In genomic region chr6:129488313-129488712, GRCh38 we compare ENCODE assay signal across 13 cellular contexts.
DNase-seq lines count a peak whose midpoint lies in the region; ATAC-seq and TF ChIP-seq lines count a peak whose summit lies in the region.
"Had no signal": no experiment of that assay in that cellular context is flagged by ENCODE, and none has a peak within 500 bp of the region (broad histone marks: within the 10 kb centered on the region; RNA-seq: fewer than 3 reads in every experiment).

No MANE protein-coding gene starts in this region.

- H3K36me3 Mint-ChIP-seq in activated CD8-positive, alpha-beta T cell treated with anti-CD3 and anti-CD28 coated beads for 36 hours (ENCODE audit: low read depth): peaks cover 12% of the 10 kb centered on the region
- H3K36me3 Mint-ChIP-seq in activated CD8-positive, alpha-beta T cell treated with anti-CD3 and anti-CD28 coated beads, Interleukin-2, amount 10 ng/mL, durations not matched to agents 7 days and 5 days (ENCODE audit: low read depth): peaks cover 5% of the 10 kb centered on the region
- peaks cover 15% of the 10 kb centered on the region; the same call in 1 of the 2 replicates for H3K36me3 Mint-ChIP-seq in HFFc6 (ENCODE audit: low read depth)
- H3K36me3 Mint-ChIP-seq in activated naive CD8-positive, alpha-beta T cell treated with anti-CD3 and anti-CD28 coated beads, Interleukin-2, amount 50 U/mL, for 24 hours (ENCODE audit: low read depth): peaks cover 10% of the 10 kb centered on the region
- no peaks in the 10 kb centered on the region for H3K36me3 Mint-ChIP-seq in osteocyte (ENCODE audit: unreplicated experiment)

- H3K4me1 Mint-ChIP-seq in activated CD8-positive, alpha-beta T cell treated with anti-CD3 and anti-CD28 coated beads for 36 hours (ENCODE audit: low read depth): peaks cover 52% of the 10 kb centered on the region
- H3K4me1 Mint-ChIP-seq in activated CD8-positive, alpha-beta T cell treated with anti-CD3 and anti-CD28 coated beads, Interleukin-2, amount 10 ng/mL, durations not matched to agents 7 days and 5 days (ENCODE audit: low read depth): peaks cover 43% of the 10 kb centered on the region
- H3K4me1 Mint-ChIP-seq in HFFc6 (ENCODE audit: low read depth) (peaks cover 56% of the 10 kb centered on the region), osteocyte (ENCODE audit: unreplicated experiment) (peaks cover 37% of the 10 kb centered on the region)
- peaks cover 69% of the 10 kb centered on the region for H3K4me1 Mint-ChIP-seq in activated naive CD8-positive, alpha-beta T cell treated with anti-CD3 and anti-CD28 coated beads, Interleukin-2, amount 50 U/mL, for 24 hours

- no peaks in the 10 kb centered on the region for H3K27me3 Mint-ChIP-seq in activated CD8-positive, alpha-beta T cell treated with anti-CD3 and anti-CD28 coated beads for 36 hours
- no peaks in the 10 kb centered on the region for H3K27me3 Mint-ChIP-seq in activated CD8-positive, alpha-beta T cell treated with anti-CD3 and anti-CD28 coated beads, Interleukin-2, amount 10 ng/mL, durations not matched to agents 7 days and 5 days (ENCODE audit: low read depth)
- H3K27me3 Mint-ChIP-seq in HFFc6 (ENCODE audit: insufficient read depth) (peaks cover 6% of the 10 kb centered on the region; the same call in 1 of the 2 replicates), osteocyte (ENCODE audit: unreplicated experiment) (no peaks in the 10 kb centered on the region)
- peaks cover 2% of the 10 kb centered on the region for H3K27me3 Mint-ChIP-seq in activated naive CD8-positive, alpha-beta T cell treated with anti-CD3 and anti-CD28 coated beads, Interleukin-2, amount 50 U/mL, for 24 hours

- H3K9me3 Mint-ChIP-seq in activated CD8-positive, alpha-beta T cell treated with anti-CD3 and anti-CD28 coated beads for 36 hours: peaks cover 3% of the 10 kb centered on the region
- no peaks in the 10 kb centered on the region for H3K9me3 Mint-ChIP-seq in activated CD8-positive, alpha-beta T cell treated with anti-CD3 and anti-CD28 coated beads, Interleukin-2, amount 10 ng/mL, durations not matched to agents 7 days and 5 days (ENCODE audit: insufficient read depth)
- H3K9me3 Mint-ChIP-seq in HFFc6: no peaks in the 10 kb centered on the region
- H3K9me3 Mint-ChIP-seq in activated naive CD8-positive, alpha-beta T cell treated with anti-CD3 and anti-CD28 coated beads, Interleukin-2, amount 50 U/mL, for 24 hours: no peaks in the 10 kb centered on the region
- no peaks in the 10 kb centered on the region for H3K9me3 Mint-ChIP-seq in osteocyte (ENCODE audit: unreplicated experiment)

- H3K27ac Mint-ChIP-seq in activated CD8-positive, alpha-beta T cell treated with anti-CD3 and anti-CD28 coated beads for 36 hours: peak overlapping the region; percentile 98
- H3K27ac Mint-ChIP-seq in activated CD8-positive, alpha-beta T cell treated with anti-CD3 and anti-CD28 coated beads, Interleukin-2, amount 10 ng/mL, durations not matched to agents 7 days and 5 days: no peak overlapping the region
- H3K27ac Mint-ChIP-seq in HFFc6 (peak overlapping the region; percentile 100; the same call in 1 of the 2 replicates), osteocyte (ENCODE audit: unreplicated experiment) (no peak overlapping the region)
- H3K27ac Mint-ChIP-seq in activated naive CD8-positive, alpha-beta T cell treated with anti-CD3 and anti-CD28 coated beads, Interleukin-2, amount 50 U/mL, for 24 hours: peak overlapping the region; percentile 100

- no peak for TF ChIP-seq CTCF in activated CD8-positive, alpha-beta T cell treated with anti-CD3 and anti-CD28 coated beads for 36 hours (IDR thresholded peaks at IDR 0.05)
- no peak for TF ChIP-seq CTCF in HFFc6 (IDR thresholded peaks at IDR 0.05)
- no peak for TF ChIP-seq CTCF in osteocyte (IDR thresholded peaks at IDR 0.05)

- POLR2A ChIA-PET in activated CD8-positive, alpha-beta T cell treated with anti-CD3 and anti-CD28 coated beads for 36 hours (lab: Charles Lee): no interaction called here
- POLR2A ChIA-PET in activated CD8-positive, alpha-beta T cell treated with anti-CD3 and anti-CD28 coated beads, Interleukin-2, amount 10 ng/mL, durations not matched to agents 7 days and 5 days (lab: Charles Lee): no interaction called here

- CTCF ChIA-PET in activated CD8-positive, alpha-beta T cell treated with anti-CD3 and anti-CD28 coated beads for 36 hours (lab: Charles Lee): no interaction called here
- CTCF ChIA-PET in activated CD8-positive, alpha-beta T cell treated with anti-CD3 and anti-CD28 coated beads, Interleukin-2, amount 10 ng/mL, durations not matched to agents 7 days and 5 days (lab: Charles Lee): interaction anchor here (1.3 kb wide), 2 partner anchors 10 to 14 kb away, joined by 3 to 4 read pairs; no protein-coding TSS in a partner anchor

- H3K4me3 Mint-ChIP-seq in activated CD8-positive, alpha-beta T cell treated with anti-CD3 and anti-CD28 coated beads for 36 hours: no peak overlapping the region
- no peak overlapping the region for H3K4me3 Mint-ChIP-seq in activated CD8-positive, alpha-beta T cell treated with anti-CD3 and anti-CD28 coated beads, Interleukin-2, amount 10 ng/mL, durations not matched to agents 7 days and 5 days
- H3K4me3 Mint-ChIP-seq in HFFc6 (no peak overlapping the region), osteocyte (ENCODE audit: unreplicated experiment) (no peak overlapping the region)
- H3K4me3 Mint-ChIP-seq in activated naive CD8-positive, alpha-beta T cell treated with anti-CD3 and anti-CD28 coated beads, Interleukin-2, amount 50 U/mL, for 24 hours: no peak overlapping the region

- intact Hi-C loops in activated CD8-positive, alpha-beta T cell treated with anti-CD3 and anti-CD28 coated beads for 36 hours (cut with micrococcal nuclease): no loop called here

- DNase-seq in activated CD8-positive, alpha-beta T cell treated with anti-CD3 and anti-CD28 coated beads for 36 hours: no peak
- DNase-seq in activated CD8-positive, alpha-beta T cell treated with anti-CD3 and anti-CD28 coated beads, Interleukin-2, amount 10 ng/mL, durations not matched to agents 7 days and 5 days: no peak
- DNase-seq in HFFc6 (no peak), NCI-H69 (lab: John Stamatoyannopoulos, UW) (peak; percentile 87), osteocyte (ENCODE audit: extremely low spot score, unreplicated experiment) (no peak), NCI-H128 (lab: John Stamatoyannopoulos, UW; ENCODE audit: unreplicated experiment) (no peak)
- no peak for DNase-seq in activated naive CD8-positive, alpha-beta T cell treated with anti-CD3 and anti-CD28 coated beads, Interleukin-2, amount 50 U/mL, for 24 hours
- DNase-seq: COR-L47; NCI-H1694; NCI-H446; NK-92 treated with Interleukin-12 subunit alpha and Interleukin-12 subunit beta, amount 100 ng/mL, for 24 hours; OCI-M1 had no signal

- no peak for ATAC-seq in activated CD8-positive, alpha-beta T cell treated with anti-CD3 and anti-CD28 coated beads for 36 hours
- no peak for ATAC-seq in activated CD8-positive, alpha-beta T cell treated with anti-CD3 and anti-CD28 coated beads, Interleukin-2, amount 10 ng/mL, durations not matched to agents 7 days and 5 days
- ATAC-seq in activated naive CD8-positive, alpha-beta T cell treated with anti-CD3 and anti-CD28 coated beads, Interleukin-2, amount 50 U/mL, for 24 hours: no peak
- ATAC-seq in GM19324 (IDR thresholded peaks at IDR 0.05; ENCODE audit: low FRiP score, unreplicated experiment): no peak

Comparison
In these comparisons a context has a peak if more than half of its experiments do, and no peak if none do; other contexts are left out.
1. H3K27ac Mint-ChIP-seq: peak in activated CD8-positive, alpha-beta T cell treated with anti-CD3 and anti-CD28 coated beads for 36 hours (single experiment), HFFc6 (single experiment) and activated naive CD8-positive, alpha-beta T cell treated with anti-CD3 and anti-CD28 coated beads, Interleukin-2, amount 50 U/mL, for 24 hours (single experiment); none in activated CD8-positive, alpha-beta T cell treated with anti-CD3 and anti-CD28 coated beads, Interleukin-2, amount 10 ng/mL, durations not matched to agents 7 days and 5 days (single experiment) and osteocyte (single experiment).